ENCODE assay signal across 17 cellular contexts in the genomic region with DNA sequence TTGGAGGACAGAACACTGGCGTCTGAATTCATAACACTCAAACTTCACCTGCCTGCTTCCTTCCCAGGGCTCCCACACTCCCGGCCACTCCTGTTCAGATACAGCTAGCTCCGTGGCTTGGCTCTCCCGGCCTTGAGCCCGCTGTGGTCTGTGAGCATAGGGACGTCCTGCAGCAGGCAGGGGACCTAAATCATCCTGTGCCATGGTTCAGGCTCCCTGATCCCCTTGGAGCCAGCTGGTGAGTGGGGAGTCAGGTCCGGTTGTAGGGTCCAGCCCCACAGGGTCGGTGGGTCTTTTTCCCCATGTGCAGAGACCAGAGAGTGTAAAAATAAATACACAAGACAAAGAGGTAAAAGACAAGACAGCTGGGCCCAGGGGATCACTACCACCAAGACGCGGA.
DNase-seq lines count a peak whose midpoint lies in the region; ATAC-seq and TF ChIP-seq lines count a peak whose summit lies in the region.
"Had no signal": no experiment of that assay in that cellular context is flagged by ENCODE, and none has a peak within 500 bp of the region (broad histone marks: within the 10 kb centered on the region; RNA-seq: fewer than 3 reads in every experiment).

No MANE protein-coding gene starts in this region.

- no peak overlapping the region for H2BK15ac ChIP-seq in neuronal stem cell (ENCODE audit: low read length)

- peak overlapping the region; percentile 50 for H3K9ac ChIP-seq in neuronal stem cell (ENCODE audit: low read depth, low read length, poor library complexity)
- H3K9ac ChIP-seq: BLaER1 had no signal

- H3K36me3 Mint-ChIP-seq in activated naive CD4-positive, alpha-beta T cell treated with anti-CD3 and anti-CD28 coated beads, Interleukin-2, amount 10 ng/mL, durations not matched to agents 7 days and 5 days, result no peaks in the 10 kb centered on the region
- peaks cover 4% of the 10 kb centered on the region for H3K36me3 Mint-ChIP-seq in glutamatergic neuron (ENCODE audit: unreplicated experiment)
- H3K36me3 Mint-ChIP-seq: CD8-positive, alpha-beta T cell had no signal

- no peak overlapping the region for H2AK5ac ChIP-seq in neuronal stem cell (ENCODE audit: low read depth, low read length)

- no peak overlapping the region for H2BK5ac ChIP-seq in neuronal stem cell (ENCODE audit: low read length)

- peak; percentile 18 for DNase-seq in activated naive CD4-positive, alpha-beta T cell treated with anti-CD3 and anti-CD28 coated beads, Interleukin-2, amount 10 ng/mL, durations not matched to agents 7 days and 5 days
- no peak for DNase-seq in activated naive CD4-positive, alpha-beta T cell treated with anti-CD3 and anti-CD28 coated beads, Interleukin-2, amount 50 U/mL, for 16 hours
- peak; percentile 7 for DNase-seq in glutamatergic neuron
- DNase-seq in neuronal stem cell (ENCODE audit: low spot score), result no peak
- peak; percentile 51 for DNase-seq in upper lobe of right lung
- no peak for DNase-seq in DMS53 treated with DMSO at 0.1 percent for 48 hours (lab: John Stamatoyannopoulos, UW; ENCODE audit: unreplicated experiment)
- DNase-seq in stimulated activated CD4-positive, alpha-beta T cell treated with anti-CD3 and anti-CD28 coated beads, Interleukin-15, amount 100 ng/mL, for 24 hours, result no peak
- no peak for DNase-seq in 8988T
- DNase-seq: CD8-positive, alpha-beta T cell; DMS79 treated with DMSO at 0.1 percent for 48 hours; KBM-7; NCI-H1436; NCI-H2171; NCI-H446 treated with DMSO at 0.1 percent for 48 hours; NK-92 treated with Interleukin-12 subunit alpha and Interleukin-12 subunit beta, amount 100 ng/mL, for 24 hours had no signal

- intact Hi-C loops in upper lobe of right lung (cut with DNase I), result no loop called here

- no peak overlapping the region for H3K18ac ChIP-seq in neuronal stem cell (ENCODE audit: low read length)

- H3K27ac Mint-ChIP-seq in activated naive CD4-positive, alpha-beta T cell treated with anti-CD3 and anti-CD28 coated beads, Interleukin-2, amount 10 ng/mL, durations not matched to agents 7 days and 5 days, result no peak overlapping the region
- H3K27ac Mint-ChIP-seq in glutamatergic neuron (ENCODE audit: unreplicated experiment), result no peak overlapping the region
- H3K27ac Mint-ChIP-seq: CD8-positive, alpha-beta T cell had no signal

- H3K27me3 Mint-ChIP-seq in activated naive CD4-positive, alpha-beta T cell treated with anti-CD3 and anti-CD28 coated beads, Interleukin-2, amount 10 ng/mL, durations not matched to agents 7 days and 5 days, result peaks cover 1% of the 10 kb centered on the region
- H3K27me3 Mint-ChIP-seq in glutamatergic neuron (ENCODE audit: unreplicated experiment), result no peaks in the 10 kb centered on the region

- ATAC-seq in upper lobe of right lung, result no peak
- ATAC-seq: CD8-positive, alpha-beta T cell had no signal

- H3K4me2 ChIP-seq in neuronal stem cell (ENCODE audit: insufficient read depth, low read length, poor library complexity, severe bottlenecking), result no peak overlapping the region
- H3K4me2 ChIP-seq: BLaER1 had no signal

- H3K27ac ChIP-seq in neuronal stem cell (replicated peaks; ENCODE audit: low read length), result no peak overlapping the region
- no peak overlapping the region for H3K27ac ChIP-seq in upper lobe of right lung
- H3K27ac ChIP-seq: BLaER1 had no signal

- H3K4ac ChIP-seq in neuronal stem cell (ENCODE audit: low read length), result no peak overlapping the region

- no peak overlapping the region for H4K91ac ChIP-seq in neuronal stem cell (ENCODE audit: low read depth, low read length, poor library complexity)

- H3K4me1 ChIP-seq in neuronal stem cell (ENCODE audit: control insufficient read depth in 2 of 2, insufficient read depth in 1 of 2, low read depth in 1 of 2, low read length in 2 of 2) (peaks cover 0 to 3% of the 10 kb centered on the region in 2 donors), upper lobe of right lung (no peaks in the 10 kb centered on the region)
- H3K4me1 ChIP-seq: HAP-1 had no signal

- no peak overlapping the region for H3K23ac ChIP-seq in neuronal stem cell (ENCODE audit: low read depth, low read length, poor library complexity)

- H2AFZ ChIP-seq in neuronal stem cell (ENCODE audit: low read length), result no peak overlapping the region

- no peak overlapping the region for H3K14ac ChIP-seq in neuronal stem cell (ENCODE audit: low read length)

- H3K79me1 ChIP-seq in neuronal stem cell (ENCODE audit: low read depth, low read length), result peaks cover 3% of the 10 kb centered on the region

- peaks cover 0 to 5% of the 10 kb centered on the region in 2 donors for H3K9me3 ChIP-seq in neuronal stem cell (replicated peaks in 1 of 2; ENCODE audit: control insufficient read depth in 2 of 2, insufficient read depth in 1 of 2, low read depth in 1 of 2, low read length in 2 of 2)
- no peaks in the 10 kb centered on the region for H3K9me3 ChIP-seq in upper lobe of right lung
- H3K9me3 ChIP-seq: HAP-1 had no signal

- H2BK12ac ChIP-seq in neuronal stem cell (ENCODE audit: low read length), result no peak overlapping the region

- H3K4me3 ChIP-seq in neuronal stem cell (ENCODE audit: low read length in 2 of 2) (no peak overlapping the region), upper lobe of right lung (no peak overlapping the region)
- H3K4me3 ChIP-seq: BLaER1, HAP-1 had no signal

- H3K27me3 ChIP-seq in neuronal stem cell (ENCODE audit: control insufficient read depth in 3 of 3, insufficient read depth in 3 of 3, low read depth in 1 of 3, low read length in 3 of 3), result no peaks in the 10 kb centered on the region
- H3K27me3 ChIP-seq in upper lobe of right lung, result no peaks in the 10 kb centered on the region
- H3K27me3 ChIP-seq: BLaER1 had no signal

- no peaks in the 10 kb centered on the region for H3K9me3 Mint-ChIP-seq in activated naive CD4-positive, alpha-beta T cell treated with anti-CD3 and anti-CD28 coated beads, Interleukin-2, amount 10 ng/mL, durations not matched to agents 7 days and 5 days
- H3K9me3 Mint-ChIP-seq in glutamatergic neuron (ENCODE audit: unreplicated experiment), result no peaks in the 10 kb centered on the region

- no peaks in the 10 kb centered on the region for H3K4me1 Mint-ChIP-seq in activated naive CD4-positive, alpha-beta T cell treated with anti-CD3 and anti-CD28 coated beads, Interleukin-2, amount 10 ng/mL, durations not matched to agents 7 days and 5 days
- no peaks in the 10 kb centered on the region for H3K4me1 Mint-ChIP-seq in glutamatergic neuron (ENCODE audit: low read depth, unreplicated experiment)

- TF ChIP-seq CTCF in glutamatergic neuron (IDR thresholded peaks at IDR 0.05; ENCODE audit: partially characterized antibody, unreplicated experiment) (no peak), upper lobe of right lung (IDR thresholded peaks at IDR 0.05) (no peak)

- H2BK120ac ChIP-seq in neuronal stem cell (ENCODE audit: low read depth, low read length), result no peak overlapping the region

- CTCF ChIA-PET in activated naive CD4-positive, alpha-beta T cell treated with anti-CD3 and anti-CD28 coated beads, Interleukin-2, amount 10 ng/mL, durations not matched to agents 7 days and 5 days (lab: Charles Lee), result no interaction called here

- no peak overlapping the region for H3K4me3 Mint-ChIP-seq in activated naive CD4-positive, alpha-beta T cell treated with anti-CD3 and anti-CD28 coated beads, Interleukin-2, amount 10 ng/mL, durations not matched to agents 7 days and 5 days
- H3K4me3 Mint-ChIP-seq in glutamatergic neuron (ENCODE audit: unreplicated experiment), result no peak overlapping the region
- H3K4me3 Mint-ChIP-seq: CD8-positive, alpha-beta T cell had no signal

- H4K8ac ChIP-seq in neuronal stem cell (ENCODE audit: low read depth, low read length), result no peak overlapping the region

- peaks cover 0 to 4% of the 10 kb centered on the region in 2 donors for H3K36me3 ChIP-seq in neuronal stem cell (replicated peaks in 1 of 2; ENCODE audit: control insufficient read depth in 2 of 2, insufficient read depth in 2 of 2, low read length in 2 of 2)
- H3K36me3 ChIP-seq in upper lobe of right lung, result no peaks in the 10 kb centered on the region
- H3K36me3 ChIP-seq: BLaER1, HAP-1 had no signal

- no CpG with 5 or more reads among the region's 10 CpGs for WGBS in neuronal stem cell (ENCODE audit: extremely low coverage in 2 of 2, insufficient read length in 2 of 2, insufficient replicate concordance in 1 of 2), 2 donors

Comparison
In these comparisons a context has a peak if more than half of its experiments do, and no peak if none do; other contexts are left out.
1. DNase-seq: peak in activated naive CD4-positive, alpha-beta T cell treated with anti-CD3 and anti-CD28 coated beads, Interleukin-2, amount 10 ng/mL, durations not matched to agents 7 days and 5 days (single experiment), glutamatergic neuron (single experiment) and upper lobe of right lung (single experiment); none in activated naive CD4-positive, alpha-beta T cell treated with anti-CD3 and anti-CD28 coated beads, Interleukin-2, amount 50 U/mL, for 16 hours (single experiment), neuronal stem cell (single experiment), DMS53 treated with DMSO at 0.1 percent for 48 hours (single experiment), stimulated activated CD4-positive, alpha-beta T cell treated with anti-CD3 and anti-CD28 coated beads, Interleukin-15, amount 100 ng/mL, for 24 hours (single experiment) and 8988T (single experiment).